Comparison of ENCODE assay signal across 8 cellular contexts in genomic region chr2:88754585-88755305, GRCh38.
A peak's percentile ranks its signal among the peaks of the same experiment; 100 is the strongest.
DNase-seq lines count a peak whose midpoint lies in the region; ATAC-seq and TF ChIP-seq lines count a peak whose summit lies in the region.

No MANE protein-coding gene starts in this region.

- peaks cover 54% of the 10 kb centered on the region for H3K36me3 Mint-ChIP-seq in CD4-positive, alpha-beta T cell (ENCODE audit: low read depth)
- H3K36me3 Mint-ChIP-seq in T-cell, result peaks cover 59% of the 10 kb centered on the region

- peak overlapping the region; percentile 22 for H3K27ac ChIP-seq in CD4-positive, alpha-beta T cell (ENCODE audit: low read depth, low read length)
- H3K27ac ChIP-seq in right atrium auricular region, result no peak overlapping the region

- no peak overlapping the region for H3K4me3 ChIP-seq in right atrium auricular region

- H3K27me3 Mint-ChIP-seq in CD4-positive, alpha-beta T cell, result no peaks in the 10 kb centered on the region
- H3K27me3 Mint-ChIP-seq in T-cell, result no peaks in the 10 kb centered on the region

- DNase-seq in CD4-positive, alpha-beta T cell, result no peak
- peak in 2 of 34 experiments; percentile 13 to 19 for DNase-seq in T-cell
- no peak for DNase-seq in SIG-M5 (lab: John Stamatoyannopoulos, UW)
- DNase-seq in right atrium auricular region (ENCODE audit: low spot score), result no peak
- DNase-seq in iPS-NIHi7 (ENCODE audit: extremely low spot score), result no peak
- no peak for DNase-seq in NCI-H524 treated with DMSO at 0.1 percent for 48 hours (lab: John Stamatoyannopoulos, UW)

- no peaks in the 10 kb centered on the region for H3K27me3 ChIP-seq in CD4-positive, alpha-beta T cell (ENCODE audit: control insufficient read depth, insufficient read depth, low read length)
- no peaks in the 10 kb centered on the region for H3K27me3 ChIP-seq in right atrium auricular region

- H3K4me1 ChIP-seq in right atrium auricular region, result no peaks in the 10 kb centered on the region

- peak; percentile 32 for TF ChIP-seq POLR2A in GM19099 (IDR thresholded peaks at IDR 0.05; ENCODE audit: extremely low read depth, insufficient read length, low read depth)

- H3K9me3 Mint-ChIP-seq in CD4-positive, alpha-beta T cell, result peaks cover 6% of the 10 kb centered on the region
- peaks cover 0 to 13% (median 10%) of the 10 kb centered on the region in 3 donors for H3K9me3 Mint-ChIP-seq in T-cell

- intact Hi-C loops in CD4-positive, alpha-beta T cell (cut with DNase I, micrococcal nuclease), result loop anchor here in 1 of 2 experiments (10.0 kb wide), 1 partner anchor 60 kb away; the partner anchor contains the start of gene RPIA

- no peaks in the 10 kb centered on the region for H3K9me3 ChIP-seq in CD4-positive, alpha-beta T cell (ENCODE audit: control insufficient read depth, low read length)
- H3K9me3 ChIP-seq in right atrium auricular region, result peaks cover 0 to 13% of the 10 kb centered on the region in 2 donors

- peak overlapping the region; percentile 89 for H3K27ac Mint-ChIP-seq in CD4-positive, alpha-beta T cell
- H3K27ac Mint-ChIP-seq in T-cell, result peak overlapping the region; percentile 89 to 97

- CTCF ChIA-PET in CD4-positive, alpha-beta T cell (lab: Charles Lee), result interaction anchor here (1.6 kb wide), 1 partner anchor 15 kb away, joined by 6 read pairs; no protein-coding TSS in a partner anchor
- CTCF ChIA-PET in T-cell (lab: Charles Lee), result interaction anchor here in 1 of 2 donors (1.1 to 1.6 kb wide), 2 partner anchors 15 to 122 kb away, joined by 4 read pairs; no protein-coding TSS in a partner anchor

- peak overlapping the region; percentile 62 for H3K4me3 Mint-ChIP-seq in CD4-positive, alpha-beta T cell
- H3K4me3 Mint-ChIP-seq in T-cell, result peak overlapping the region in 1 of 3 donors; percentile 55

- peaks cover 17% of the 10 kb centered on the region for H3K36me3 ChIP-seq in right atrium auricular region

- no peak for TF ChIP-seq CTCF in CD4-positive, alpha-beta T cell (IDR thresholded peaks at IDR 0.05)
- no peak for TF ChIP-seq CTCF in right atrium auricular region (IDR thresholded peaks at IDR 0.05)

- POLR2A ChIA-PET in CD4-positive, alpha-beta T cell (lab: Charles Lee), result interaction anchor here (1.0 to 1.3 kb wide), 3 partner anchors 11 to 127 kb away, joined by 4 to 7 read pairs (median 5); no protein-coding TSS in a partner anchor
- POLR2A ChIA-PET in T-cell (lab: Charles Lee), result no interaction called here

- ATAC-seq in CD4-positive, alpha-beta T cell (ENCODE audit: poor library complexity), result peak; percentile 18
- peak; percentile 25 for ATAC-seq in HG03025 (IDR thresholded peaks at IDR 0.05; ENCODE audit: low FRiP score, unreplicated experiment)
- ATAC-seq in T-cell (replicated peaks in 1 of 4), result peak; percentile 16 to 24 (median 21)

- H3K4me1 Mint-ChIP-seq in CD4-positive, alpha-beta T cell (ENCODE audit: low read depth), result peaks cover 60% of the 10 kb centered on the region
- peaks cover 38 to 61% (median 48%) of the 10 kb centered on the region in 3 donors for H3K4me1 Mint-ChIP-seq in T-cell
